In genomic region chr3:192339214-192339613, GRCh38 we compare ENCODE assay signal across 22 cellular contexts.
"Had no signal": no experiment of that assay in that cellular context is flagged by ENCODE, and none has a peak within 500 bp of the region (broad histone marks: within the 10 kb centered on the region; RNA-seq: fewer than 3 reads in every experiment).

No MANE protein-coding gene starts in this region.

- DNase-seq: activated CD4-positive, alpha-beta memory T cell treated with anti-CD3 and anti-CD28 coated beads for 36 hours; activated CD4-positive, alpha-beta T cell treated with anti-CD3 and anti-CD28 coated beads for 4 hours; activated CD4-positive, CD25-positive, alpha-beta regulatory T cell; activated effector memory CD4-positive, alpha-beta T cell treated with Interleukin-2 at 50 U/mL for 16 hours; activated naive CD4-positive, alpha-beta T cell treated with anti-CD3 and anti-CD28 coated beads for 36 hours; activated naive CD8-positive, alpha-beta T cell treated with anti-CD3 and anti-CD28 coated beads, Interleukin-2, amount 10 ng/mL, durations not matched to agents 7 days and 5 days; activated T-cell treated with anti-CD3 and anti-CD28 coated beads, Interleukin-2, amount 50 U/mL, for 48 hours; amniotic stem cell; esophagus squamous epithelium; gastrocnemius medialis; kidney; natural killer cell; retina; sigmoid colon; stimulated activated CD4-positive, alpha-beta T cell treated with anti-CD3 and anti-CD28 coated beads, Interleukin-15, amount 100 ng/mL, for 24 hours; stimulated activated naive B cell treated with anti-CD40 and anti-IgM and Interleukin-4, amounts not matched to agents 10 μg/mL and 1 μg/mL and 100 μg/mL, for 72 hours; T1000; transverse colon had no signal

- H3K36me3 ChIP-seq: breast epithelium, esophagus squamous epithelium, gastrocnemius medialis, sigmoid colon, transverse colon, vagina had no signal

- H3K9me3 ChIP-seq: breast epithelium, esophagus squamous epithelium, gastrocnemius medialis, sigmoid colon, transverse colon, vagina had no signal

- H3K27ac ChIP-seq: breast epithelium, coronary artery, esophagus squamous epithelium, gastrocnemius medialis, sigmoid colon, transverse colon, vagina had no signal

- H3K4me3 ChIP-seq: breast epithelium, coronary artery, esophagus squamous epithelium, gastrocnemius medialis, sigmoid colon, smooth muscle cell, transverse colon, vagina had no signal

- H3K27me3 ChIP-seq: breast epithelium, esophagus squamous epithelium, gastrocnemius medialis, sigmoid colon, transverse colon, vagina had no signal
